ENCODE assay signal across 9 cellular contexts in the genomic region with DNA sequence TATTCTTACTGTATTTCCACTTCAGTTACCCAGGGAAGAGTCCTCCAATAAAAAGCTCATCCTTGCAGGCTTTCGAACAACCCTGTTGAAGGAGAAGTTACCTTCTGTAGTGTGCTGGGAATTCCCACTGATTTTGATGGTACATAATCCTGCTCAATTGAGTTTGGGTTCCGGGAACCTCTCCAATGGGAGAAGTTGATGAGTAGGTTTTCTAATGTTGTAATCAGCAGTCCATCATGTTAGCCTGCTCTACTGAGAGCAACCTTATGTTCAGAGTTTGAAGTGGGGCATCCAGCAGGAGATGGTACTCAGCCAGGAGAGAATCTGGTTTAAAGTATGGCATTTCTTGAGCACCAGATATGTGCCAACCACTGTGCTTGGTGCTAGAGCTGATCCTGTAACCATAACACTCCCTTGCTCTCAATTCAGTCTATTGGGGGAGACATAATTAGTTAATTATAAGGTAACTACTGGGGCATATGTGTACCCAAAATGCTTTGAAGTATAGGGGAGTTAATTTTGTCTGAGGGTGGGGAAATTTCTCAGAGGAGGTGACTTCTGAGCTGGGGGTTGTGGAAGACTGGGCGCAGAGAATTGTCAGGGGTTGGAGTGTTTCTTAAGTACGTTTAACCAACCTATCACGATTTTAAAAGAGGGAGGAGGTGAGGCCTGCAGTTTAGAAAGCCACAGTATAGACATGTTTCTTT. TPM values are rescaled to one million over a fixed set of nuclear protein-coding genes. Genes with fewer than 3 reads are reported as not detected.
DNase-seq lines count a peak whose midpoint lies in the region; ATAC-seq, FAIRE-seq and TF ChIP-seq lines count a peak whose summit lies in the region.
"Had no signal": no experiment of that assay in that cellular context is flagged by ENCODE, and none has a peak within 500 bp of the region (broad histone marks: within the 10 kb centered on the region; RNA-seq: fewer than 3 reads in every experiment).

No MANE protein-coding gene starts in this region.

- CTCF ChIA-PET in activated CD8-positive, alpha-beta T cell treated with anti-CD3 and anti-CD28 coated beads, Interleukin-2, amount 10 ng/mL, durations not matched to agents 7 days and 5 days (lab: Charles Lee) = interaction anchor here (1.2 to 5.4 kb wide), 9 partner anchors 11 to 65 kb away, joined by 3 to 61 read pairs (median 6); no protein-coding TSS in a partner anchor

- H3K9me3 ChIP-seq in kidney (ENCODE audit: control insufficient read depth in 1 of 2, low read length in 2 of 2) (no peaks in the 10 kb centered on the region), transverse colon (no peaks in the 10 kb centered on the region)

- H3K9me3 Mint-ChIP-seq in activated T-cell treated with anti-CD3 and anti-CD28 coated beads, Interleukin-2, amount 50 U/mL, for 4 hours = no peaks in the 10 kb centered on the region
- H3K9me3 Mint-ChIP-seq in activated CD8-positive, alpha-beta T cell treated with anti-CD3 and anti-CD28 coated beads, Interleukin-2, amount 10 ng/mL, durations not matched to agents 7 days and 5 days (ENCODE audit: insufficient read depth) = no peaks in the 10 kb centered on the region

- no peaks in the 10 kb centered on the region for H3K36me3 ChIP-seq in kidney (ENCODE audit: control insufficient read depth in 1 of 2, insufficient read depth in 2 of 2, low read length in 2 of 2)
- H3K36me3 ChIP-seq in transverse colon = no peaks in the 10 kb centered on the region

- peak overlapping the region; percentile 92 for H3K4me3 Mint-ChIP-seq in activated T-cell treated with anti-CD3 and anti-CD28 coated beads, Interleukin-2, amount 50 U/mL, for 4 hours
- peak overlapping the region; percentile 92 for H3K4me3 Mint-ChIP-seq in activated CD8-positive, alpha-beta T cell treated with anti-CD3 and anti-CD28 coated beads, Interleukin-2, amount 10 ng/mL, durations not matched to agents 7 days and 5 days

- POLR2A ChIA-PET in activated CD8-positive, alpha-beta T cell treated with anti-CD3 and anti-CD28 coated beads, Interleukin-2, amount 10 ng/mL, durations not matched to agents 7 days and 5 days (lab: Charles Lee) = interaction anchor here (1.0 to 2.4 kb wide), 3 partner anchors 10 to 40 kb away, joined by 3 to 8 read pairs (median 8); no protein-coding TSS in a partner anchor

- no peaks in the 10 kb centered on the region for H3K27me3 ChIP-seq in transverse colon

- peaks cover 46% of the 10 kb centered on the region for H3K36me3 Mint-ChIP-seq in activated T-cell treated with anti-CD3 and anti-CD28 coated beads, Interleukin-2, amount 50 U/mL, for 4 hours (ENCODE audit: insufficient read depth)
- H3K36me3 Mint-ChIP-seq in activated CD8-positive, alpha-beta T cell treated with anti-CD3 and anti-CD28 coated beads, Interleukin-2, amount 10 ng/mL, durations not matched to agents 7 days and 5 days (ENCODE audit: low read depth) = peaks cover 63% of the 10 kb centered on the region

- peaks cover 9 to 21% of the 10 kb centered on the region in 2 donors for H3K4me1 ChIP-seq in kidney (ENCODE audit: control insufficient read depth in 1 of 2, insufficient read depth in 1 of 2, low read depth in 1 of 2, low read length in 2 of 2)
- H3K4me1 ChIP-seq in transverse colon = peaks cover 28 to 52% (median 47%) of the 10 kb centered on the region in 4 donors

- no peak for FAIRE-seq in kidney (lab: Jason Lieb, UNC)
- FAIRE-seq: endometrium had no signal

- ATAC-seq in activated T-cell treated with anti-CD3 and anti-CD28 coated beads, Interleukin-2, amount 50 U/mL, for 4 hours = no peak
- no peak for ATAC-seq in activated CD8-positive, alpha-beta T cell treated with anti-CD3 and anti-CD28 coated beads, Interleukin-2, amount 10 ng/mL, durations not matched to agents 7 days and 5 days
- no peak for ATAC-seq in GM21423 (IDR thresholded peaks at IDR 0.05; ENCODE audit: unreplicated experiment)

- DNase-seq in activated T-cell treated with anti-CD3 and anti-CD28 coated beads, Interleukin-2, amount 50 U/mL, for 4 hours = no peak
- DNase-seq in activated T-cell treated with anti-CD3 and anti-CD28 coated beads, Interleukin-2, amount 50 U/mL, for 1 hour = no peak
- no peak for DNase-seq in activated CD8-positive, alpha-beta T cell treated with anti-CD3 and anti-CD28 coated beads, Interleukin-2, amount 10 ng/mL, durations not matched to agents 7 days and 5 days
- no peak for DNase-seq in kidney
- DNase-seq in transverse colon = no peak
- DNase-seq in SKM-1 (lab: John Stamatoyannopoulos, UW; ENCODE audit: unreplicated experiment) = no peak
- DNase-seq in stimulated activated CD4-positive, alpha-beta T cell treated with anti-CD3 and anti-CD28 coated beads, Interleukin-2, amount 100 ng/mL, for 48 hours = no peak

- peak overlapping the region; percentile 94 for H3K27ac Mint-ChIP-seq in activated CD8-positive, alpha-beta T cell treated with anti-CD3 and anti-CD28 coated beads, Interleukin-2, amount 10 ng/mL, durations not matched to agents 7 days and 5 days

- H3K4me1 Mint-ChIP-seq in activated T-cell treated with anti-CD3 and anti-CD28 coated beads, Interleukin-2, amount 50 U/mL, for 4 hours (ENCODE audit: low read depth) = peaks cover 69% of the 10 kb centered on the region
- H3K4me1 Mint-ChIP-seq in activated CD8-positive, alpha-beta T cell treated with anti-CD3 and anti-CD28 coated beads, Interleukin-2, amount 10 ng/mL, durations not matched to agents 7 days and 5 days (ENCODE audit: low read depth) = peaks cover 75% of the 10 kb centered on the region

- WGBS in transverse colon (ENCODE audit: low coverage in 1 of 2), 2 donors = 39 to 73% methylated on average over 3 to 5 of the region's 5 CpGs

- TF ChIP-seq POLR2A in transverse colon (IDR thresholded peaks at IDR 0.05) = no peak

- TF ChIP-seq EP300 in transverse colon (IDR thresholded peaks at IDR 0.05; ENCODE audit: low read depth) = no peak

- TF ChIP-seq CTCF in kidney (IDR thresholded peaks at IDR 0.05; ENCODE audit: borderline replicate concordance, extremely low read depth, insufficient read depth) = no peak
- no peak for TF ChIP-seq CTCF in transverse colon (IDR thresholded peaks at IDR 0.05)

- in situ Hi-C loops in transverse colon (cut with MboI; ENCODE audit: low pct_ligation_motif_present in 1 of 4, low pct_unique_long_range_greater_than_20kb in 1 of 4, low sequenced_read_pairs in 3 of 4) = no loop called here

- H3K9ac ChIP-seq in kidney (ENCODE audit: low read length in 2 of 2) = peak overlapping the region in 1 of 2 donors; percentile 88

- no peaks in the 10 kb centered on the region for H3K27me3 Mint-ChIP-seq in activated T-cell treated with anti-CD3 and anti-CD28 coated beads, Interleukin-2, amount 50 U/mL, for 4 hours (ENCODE audit: low read depth)
- no peaks in the 10 kb centered on the region for H3K27me3 Mint-ChIP-seq in activated CD8-positive, alpha-beta T cell treated with anti-CD3 and anti-CD28 coated beads, Interleukin-2, amount 10 ng/mL, durations not matched to agents 7 days and 5 days (ENCODE audit: low read depth)

- H3K4me3 ChIP-seq in kidney (ENCODE audit: low read length in 2 of 2) (peak overlapping the region; percentile 66 to 85), transverse colon (peak overlapping the region in 3 of 4 donors; percentile 91 to 97 (median 96))

- H3K27ac ChIP-seq in kidney (ENCODE audit: low read depth in 2 of 2, low read length in 2 of 2) = no peak overlapping the region
- H3K27ac ChIP-seq in transverse colon = peak overlapping the region; percentile 95 to 97 (median 96)

- intact Hi-C loops in kidney (cut with DNase I) (no loop called here), transverse colon (cut with DNase I; ENCODE audit: low total_unique reads) (no loop called here)

RNA-seq across cellular contexts. Expression of gene TOP1, which starts 2.1 kb away (rescaled TPM):
- 100 to 1,000 TPM; 117 to 131 (median 121) TPM for total RNA-seq in activated T-cell treated with anti-CD3 and anti-CD28 coated beads, Interleukin-2, amount 50 U/mL, for 4 hours
- total RNA-seq in activated CD8-positive, alpha-beta T cell treated with anti-CD3 and anti-CD28 coated beads, Interleukin-2, amount 10 ng/mL, durations not matched to agents 7 days and 5 days = 10 to 100 TPM; 89.1 to 91.5 TPM
- total RNA-seq in kidney (49.9 TPM), transverse colon (10 to 100 TPM; 29.6 to 52.3 (median 36.9) TPM)
- 23.4 TPM for polyA plus RNA-seq in kidney (ENCODE audit: insufficient read depth, low read depth, low replicate concordance)

Comparison
In these comparisons a context has a peak if more than half of its experiments do, and no peak if none do; other contexts are left out.
1. H3K27ac ChIP-seq: peak in transverse colon (4 of 4); none in kidney (0 of 2).